In the genomic region with DNA sequence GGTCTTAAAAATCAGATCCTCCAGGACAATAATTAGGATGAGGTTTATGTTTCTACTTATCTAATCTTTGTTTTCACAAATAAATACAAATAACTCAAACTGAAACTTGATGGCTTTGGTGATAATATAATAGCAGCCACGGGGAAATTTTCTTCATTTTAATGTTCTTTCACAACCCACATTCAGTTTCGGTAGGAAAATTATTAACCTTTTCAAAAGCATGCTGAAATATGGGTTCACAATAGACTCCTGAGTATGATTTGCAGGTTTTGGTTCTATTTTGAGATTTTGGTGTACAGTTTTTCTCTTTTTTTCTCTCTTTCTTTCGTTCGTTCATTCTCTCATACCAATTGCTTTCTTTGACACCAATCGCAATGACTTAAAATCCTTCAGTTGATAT, we compare ENCODE assay signal across 8 cellular contexts.
DNase-seq lines count a peak whose midpoint lies in the region; ATAC-seq, FAIRE-seq and TF ChIP-seq lines count a peak whose summit lies in the region.
"Not testable (repeated sequence)": the region's sequence is repeated elsewhere in the genome, so short reads cannot be mapped to it uniquely, and the experiment has no call there.

No MANE protein-coding gene starts in this region.

- in situ Hi-C loops in GM12878 (cut with MboI) = not testable (repeated sequence)

- not testable (repeated sequence) for H3K36me3 ChIP-seq in GM12878 (ENCODE audit: control insufficient read depth in 2 of 2, insufficient read depth in 2 of 2, low read length in 1 of 2)

- DNase-seq in GM12878 (ENCODE audit: low read depth, low spot score) = not testable (repeated sequence)

- RAD21 ChIA-PET in GM12878 (lab: Charles Lee; ENCODE audit: unreplicated experiment) = not testable (repeated sequence)

- POLR2A ChIA-PET in GM12878 (lab: Charles Lee) = not testable (repeated sequence)

- not testable (repeated sequence) for TF ChIP-seq CTCF in GM12878 (IDR thresholded peaks at IDR 0.05 in 2 of 3, conservative IDR thresholded peaks at IDR 0.05 in 1 of 3; ENCODE audit: control insufficient read depth in 2 of 3, extremely low read depth in 1 of 3, insufficient read depth in 1 of 3, low read depth in 3 of 3, low read length in 3 of 3)

- not testable (repeated sequence) for H3K9ac ChIP-seq in GM12878 (ENCODE audit: control insufficient read depth, insufficient read depth, low read length)

- intact Hi-C loops in GM12878 (cut with micrococcal nuclease; ENCODE audit: unreplicated experiment) = not testable (repeated sequence)

- peak; percentile 68 for ATAC-seq in GM18502 (IDR thresholded peaks at IDR 0.05; ENCODE audit: poor library complexity, unreplicated experiment)
- peak; percentile 76 for ATAC-seq in GM18909 (IDR thresholded peaks at IDR 0.05; ENCODE audit: poor library complexity, unreplicated experiment)
- peak; percentile 63 for ATAC-seq in GM19463 (IDR thresholded peaks at IDR 0.05; ENCODE audit: unreplicated experiment)
- ATAC-seq in GM21786 (IDR thresholded peaks at IDR 0.05; ENCODE audit: unreplicated experiment) = peak; percentile 77
- peak; percentile 51 for ATAC-seq in HG02884 (IDR thresholded peaks at IDR 0.05; ENCODE audit: unreplicated experiment)
- ATAC-seq in HG03108 (IDR thresholded peaks at IDR 0.05; ENCODE audit: unreplicated experiment) = peak; percentile 71
- ATAC-seq in HG03520 (IDR thresholded peaks at IDR 0.05; ENCODE audit: unreplicated experiment) = peak; percentile 39
- peak; percentile 69 for ATAC-seq in GM12878

- H2AFZ ChIP-seq in GM12878 (ENCODE audit: control insufficient read depth, low read depth, low read length) = not testable (repeated sequence)

- not testable (repeated sequence) for H3K27me3 ChIP-seq in GM12878 (replicated peaks in 1 of 2; ENCODE audit: control insufficient read depth in 2 of 2, insufficient read depth in 2 of 2, low read length in 1 of 2)

- H3K4me1 ChIP-seq in GM12878 (ENCODE audit: control insufficient read depth, insufficient read depth, low read length) = not testable (repeated sequence)

- not testable (repeated sequence) for TF ChIP-seq RAD21 in GM12878 (IDR thresholded peaks at IDR 0.05; ENCODE audit: insufficient read depth, low read depth, low read length)

- FAIRE-seq in GM12878 (lab: Jason Lieb, UNC) = peak; percentile 52

- TF ChIP-seq EP300 in GM12878 (IDR thresholded peaks at IDR 0.05; ENCODE audit: borderline replicate concordance in 1 of 2, control insufficient read depth in 1 of 2, low read depth in 2 of 2, low read length in 2 of 2) = not testable (repeated sequence)

- H4K20me1 ChIP-seq in GM12878 (ENCODE audit: control insufficient read depth, insufficient read depth) = not testable (repeated sequence)

- CTCF ChIA-PET in GM12878 (lab: Yijun Ruan, JAX) = not testable (repeated sequence)

- not testable (repeated sequence) for H3K4me2 ChIP-seq in GM12878 (ENCODE audit: control insufficient read depth, insufficient read depth)

- not testable (repeated sequence) for TF ChIP-seq POLR2A in GM12878 (IDR thresholded peaks at IDR 0.05; ENCODE audit: low read depth, low read length)

- H3K27ac ChIP-seq in GM12878 (ENCODE audit: control insufficient read depth, insufficient read depth) = not testable (repeated sequence)

- not testable (repeated sequence) for BruUV-seq in GM12878 (replicated peaks; lab: Mats Ljungman, UMichigan)

- SMC1A ChIA-PET in GM12878 (lab: Charles Lee; ENCODE audit: uncharacterized antibody, unreplicated experiment) = not testable (repeated sequence)

- not testable (repeated sequence) for H3K9me3 ChIP-seq in GM12878 (replicated peaks; ENCODE audit: control insufficient read depth, insufficient read depth, low read length)

- H3K4me3 ChIP-seq in GM12878 = not testable (repeated sequence)

- WGBS in GM12878 (ENCODE audit: insufficient coverage, insufficient replicate concordance, low lambda C conversion rate, missing lambda C conversion rate) = 0% methylated on average over 2 of the region's 5 CpGs

- not testable (repeated sequence) for H3K79me2 ChIP-seq in GM12878 (ENCODE audit: control insufficient read depth, insufficient read depth, low read length)
